Comparison of ENCODE assay signal across 18 cellular contexts in the genomic region with DNA sequence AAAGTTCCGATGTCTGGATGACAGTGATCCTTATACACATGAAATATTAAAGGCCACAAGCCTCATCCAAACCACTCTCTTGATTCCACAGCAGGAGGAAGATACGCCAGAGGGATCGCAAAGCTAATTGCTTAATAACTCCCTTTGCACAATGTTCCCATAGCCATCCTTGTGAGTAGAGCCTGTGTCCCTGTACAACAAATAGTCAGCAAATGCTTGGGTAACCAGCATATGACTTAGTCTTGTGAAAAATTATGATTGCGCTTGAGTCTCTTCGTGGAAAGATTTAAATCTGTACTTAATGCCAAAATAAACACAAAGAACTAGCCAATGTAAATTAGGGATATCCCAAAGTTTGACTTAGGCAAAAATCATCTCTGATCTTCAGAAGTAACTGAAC.
"Had no signal": no experiment of that assay in that cellular context is flagged by ENCODE, and none has a peak within 500 bp of the region (broad histone marks: within the 10 kb centered on the region; RNA-seq: fewer than 3 reads in every experiment).

No MANE protein-coding gene starts in this region.

- H3K36me3 ChIP-seq: adrenal gland, esophagus muscularis mucosa, left lung, neutrophil, WERI-Rb-1 had no signal

- DNase-seq: activated CD4-positive, alpha-beta T cell treated with anti-CD3 and anti-CD28 coated beads for 48 hours; activated CD8-positive, alpha-beta T cell treated with anti-CD3 and anti-CD28 coated beads for 36 hours; activated effector memory CD4-positive, alpha-beta T cell treated with Interleukin-2 at 50 U/mL for 16 hours; activated naive CD4-positive, alpha-beta T cell treated with anti-CD3 and anti-CD28 coated beads, Interleukin-2, amount 50 U/mL, for 16 hours; activated T-cell treated with anti-CD3 and anti-CD28 coated beads, Interleukin-2, amount 50 U/mL, for 4 hours; adrenal gland; central memory CD4-positive, alpha-beta T cell; left lung; mesenchymal stem cell; natural killer cell; stimulated activated CD4-positive, alpha-beta T cell treated with anti-CD3 and anti-CD28 coated beads, Interleukin-15, amount 100 ng/mL, for 24 hours; stimulated activated CD4-positive, alpha-beta T cell treated with anti-CD3 and anti-CD28 coated beads, Interleukin-4, amount 100 ng/mL, for 4 hours; stimulated activated CD8-positive, alpha-beta memory T cell treated with anti-CD3 and anti-CD28 coated beads, Interleukin-4, amount 100 ng/mL, for 48 hours; WERI-Rb-1 had no signal

- H3K9me3 ChIP-seq: adrenal gland, esophagus muscularis mucosa, left lung, neutrophil had no signal

- H3K27me3 ChIP-seq: adrenal gland, esophagus muscularis mucosa, neutrophil had no signal

- H3K4me3 ChIP-seq: adrenal gland, coronary artery, esophagus muscularis mucosa, left lung, skin epidermis had no signal

- H3K27ac ChIP-seq: adrenal gland, coronary artery, esophagus muscularis mucosa, left lung, neutrophil, skin epidermis, WERI-Rb-1 had no signal

- H3K4me1 ChIP-seq: adrenal gland, esophagus muscularis mucosa, left lung had no signal
